In genomic region chr9:14198049-14198448, GRCh38 we compare ENCODE assay signal across 21 cellular contexts.
DNase-seq lines count a peak whose midpoint lies in the region; ATAC-seq and TF ChIP-seq lines count a peak whose summit lies in the region.
"Had no signal": no experiment of that assay in that cellular context is flagged by ENCODE, and none has a peak within 500 bp of the region (broad histone marks: within the 10 kb centered on the region; RNA-seq: fewer than 3 reads in every experiment).

No MANE protein-coding gene starts in this region.

- H3K9me3 ChIP-seq in psoas muscle = no peaks in the 10 kb centered on the region
- no peaks in the 10 kb centered on the region for H3K9me3 ChIP-seq in thyroid gland
- H3K9me3 ChIP-seq: adrenal gland, HAP-1, prostate gland, testis had no signal

- H3K27ac ChIP-seq in VCaP (peak overlapping the region; percentile 91), psoas muscle (peak overlapping the region; percentile 74), thyroid gland (peak overlapping the region; percentile 4 to 72 (median 69)), dorsolateral prefrontal cortex (no peak overlapping the region)
- H3K27ac ChIP-seq: neural progenitor cell, prostate gland, testis had no signal

- H3K27me3 ChIP-seq in psoas muscle (ENCODE audit: insufficient read depth in 3 of 3, low read length in 2 of 3) = no peaks in the 10 kb centered on the region
- no peaks in the 10 kb centered on the region for H3K27me3 ChIP-seq in thyroid gland
- H3K27me3 ChIP-seq in dorsolateral prefrontal cortex = no peaks in the 10 kb centered on the region
- H3K27me3 ChIP-seq: adrenal gland, neural progenitor cell, testis had no signal

- H3K4me3 ChIP-seq in fibroblast of mammary gland (ENCODE audit: control insufficient read depth, low read depth, low read length) (no peak overlapping the region), psoas muscle (peak overlapping the region; percentile 30), thyroid gland (replicated peaks in 1 of 3) (no peak overlapping the region), dorsolateral prefrontal cortex (no peak overlapping the region)
- H3K4me3 ChIP-seq: adrenal gland, HAP-1, neural progenitor cell, prostate gland, testis had no signal

- TF ChIP-seq POLR2A in thyroid gland (IDR thresholded peaks at IDR 0.05) = no peak

- intact Hi-C loops in psoas muscle (cut with DNase I) (loop anchor here in 1 of 2 donors (10.0 kb wide), 1 partner anchor 53 kb away; no protein-coding TSS in a partner anchor), thyroid gland (cut with DNase I) (no loop called here), dorsolateral prefrontal cortex (cut with DNase I) (no loop called here)

- DNase-seq in fibroblast of mammary gland (ENCODE audit: low read depth) (peak; percentile 70), psoas muscle (no peak), thyroid gland (no peak), dorsolateral prefrontal cortex (no peak), NCI-H1105 (lab: John Stamatoyannopoulos, UW) (no peak)
- DNase-seq in stimulated activated CD4-positive, alpha-beta T cell treated with anti-CD3 and anti-CD28 coated beads, Interleukin-4, amount 100 ng/mL, for 4 hours = no peak
- DNase-seq: activated CD8-positive, alpha-beta T cell treated with anti-CD3 and anti-CD28 coated beads for 36 hours; activated gamma-delta T cell treated with Interleukin-2 at 50 U/mL for 16 hours; Calu3; EL; Kasumi-1; left colon; NCI-H1092; NCI-H2081 treated with DMSO at 0.1 percent for 48 hours; T1000 had no signal

- TF ChIP-seq CTCF in VCaP (conservative IDR thresholded peaks at IDR 0.05) (no peak), fibroblast of mammary gland (conservative IDR thresholded peaks at IDR 0.05; ENCODE audit: control insufficient read depth, insufficient read depth, low read depth, low read length) (no peak), psoas muscle (IDR thresholded peaks at IDR 0.05) (no peak), thyroid gland (IDR thresholded peaks at IDR 0.05) (no peak), dorsolateral prefrontal cortex (IDR thresholded peaks at IDR 0.05 in 54 of 56, conservative IDR thresholded peaks at IDR 0.05 in 2 of 56; ENCODE audit: low read depth in 1 of 56, partially characterized antibody in 56 of 56) (no peak)

- ATAC-seq in psoas muscle = no peak
- ATAC-seq: activated CD8-positive, alpha-beta T cell treated with anti-CD3 and anti-CD28 coated beads for 36 hours had no signal

- WGBS in psoas muscle, 3 donors = 57 to 69% (median 59%) methylated on average over 5 of the region's 5 CpGs
- 64 to 66% methylated on average over 5 of the region's 5 CpGs for WGBS in thyroid gland, 2 donors

- H3K4me1 ChIP-seq in psoas muscle (peaks cover 55% of the 10 kb centered on the region), thyroid gland (peaks cover 41 to 43% of the 10 kb centered on the region in 2 donors)
- H3K4me1 ChIP-seq: HAP-1 had no signal

- H3K36me3 ChIP-seq in psoas muscle (ENCODE audit: insufficient read depth in 1 of 2, low read depth in 1 of 2) = no peaks in the 10 kb centered on the region
- H3K36me3 ChIP-seq in thyroid gland = no peaks in the 10 kb centered on the region
- H3K36me3 ChIP-seq: adrenal gland, HAP-1, neural progenitor cell, prostate gland had no signal

Comparison
In these comparisons a context has a peak if more than half of its experiments do, and no peak if none do; other contexts are left out.
1. H3K27ac ChIP-seq: peak in VCaP (single experiment), psoas muscle (single experiment) and thyroid gland (3 of 3); none in dorsolateral prefrontal cortex (0 of 59).